Comparison of ENCODE assay signal across 8 cellular contexts in genomic region chr21:46322351-46323226, GRCh38. TPM values are rescaled to one million over a fixed set of nuclear protein-coding genes. Genes with fewer than 3 reads are reported as not detected.
DNase-seq lines count a peak whose midpoint lies in the region; ATAC-seq and TF ChIP-seq lines count a peak whose summit lies in the region.

No MANE protein-coding gene starts in this region.

- H3K4me1 Mint-ChIP-seq in CD4-positive, alpha-beta T cell (ENCODE audit: low read depth), result peaks cover 39% of the 10 kb centered on the region
- H3K4me1 Mint-ChIP-seq in activated T-helper 1 cell treated with anti-CD3 and anti-CD28 coated beads, Interleukin-12 subunit alpha, Interleukin-12 subunit beta, Interleukin-2, Interleukin-4 antibody, amounts not matched to agents 30 ng/mL and 10 ng/mL and 1 ng/mL, durations not matched to agents 14 hours and 24 hours and 36 hours (ENCODE audit: low read depth), result peaks cover 43% of the 10 kb centered on the region

- peak overlapping the region; percentile 100 for H3K4me3 ChIP-seq in HUES64 (ENCODE audit: low read length)
- peak overlapping the region; percentile 92 for H3K4me3 ChIP-seq in iPS-11a (ENCODE audit: low read depth, low read length)

- H3K4me1 ChIP-seq in HUES64 (ENCODE audit: insufficient read depth, low read length), result peaks cover 22% of the 10 kb centered on the region

- H3K4me3 Mint-ChIP-seq in CD4-positive, alpha-beta T cell, result peak overlapping the region; percentile 96
- peak overlapping the region; percentile 93 for H3K4me3 Mint-ChIP-seq in activated T-helper 1 cell treated with anti-CD3 and anti-CD28 coated beads, Interleukin-12 subunit alpha, Interleukin-12 subunit beta, Interleukin-2, Interleukin-4 antibody, amounts not matched to agents 30 ng/mL and 10 ng/mL and 1 ng/mL, durations not matched to agents 14 hours and 24 hours and 36 hours

- intact Hi-C loops in CD4-positive, alpha-beta T cell (cut with DNase I, micrococcal nuclease), result loop anchor here (1.0 to 10.0 kb wide), 8 partner anchors 35 to 1038 kb away; partner anchors contain the start of genes YBEY (in 2 of the 2), DIP2A (in 1 of the 2), MCM3AP (in 1 of the 2) and PCBP3 (in 1 of the 2)
- intact Hi-C loops in activated T-helper 1 cell treated with anti-CD3 and anti-CD28 coated beads, Interleukin-12 subunit alpha, Interleukin-12 subunit beta, Interleukin-2, Interleukin-4 antibody, amounts not matched to agents 30 ng/mL and 10 ng/mL and 1 ng/mL, durations not matched to agents 14 hours and 24 hours and 36 hours (cut with micrococcal nuclease), result loop anchor here (2.0 to 10.0 kb wide), 2 partner anchors 46 to 348 kb away; no protein-coding TSS in a partner anchor

- peak overlapping the region; percentile 96 for H3K9ac ChIP-seq in HUES64 (ENCODE audit: low read depth, low read length)

- H3K27ac Mint-ChIP-seq in CD4-positive, alpha-beta T cell, result peak overlapping the region; percentile 99
- peak overlapping the region; percentile 95 for H3K27ac Mint-ChIP-seq in activated T-helper 1 cell treated with anti-CD3 and anti-CD28 coated beads, Interleukin-12 subunit alpha, Interleukin-12 subunit beta, Interleukin-2, Interleukin-4 antibody, amounts not matched to agents 30 ng/mL and 10 ng/mL and 1 ng/mL, durations not matched to agents 14 hours and 24 hours and 36 hours

- H3K36me3 Mint-ChIP-seq in CD4-positive, alpha-beta T cell (ENCODE audit: low read depth), result peaks cover 26% of the 10 kb centered on the region
- H3K36me3 Mint-ChIP-seq in activated T-helper 1 cell treated with anti-CD3 and anti-CD28 coated beads, Interleukin-12 subunit alpha, Interleukin-12 subunit beta, Interleukin-2, Interleukin-4 antibody, amounts not matched to agents 30 ng/mL and 10 ng/mL and 1 ng/mL, durations not matched to agents 14 hours and 24 hours and 36 hours (ENCODE audit: low read depth), result peaks cover 19% of the 10 kb centered on the region

- 5% methylated on average over 50 of the region's 50 CpGs for WGBS in HUES64

- H3K27me3 ChIP-seq in CD4-positive, alpha-beta T cell (ENCODE audit: control insufficient read depth, insufficient read depth, low read length), result no peaks in the 10 kb centered on the region
- no peaks in the 10 kb centered on the region for H3K27me3 ChIP-seq in HUES64 (ENCODE audit: insufficient read depth, low read length)

- no peak for TF ChIP-seq CTCF in CD4-positive, alpha-beta T cell (IDR thresholded peaks at IDR 0.05)

- POLR2A ChIA-PET in CD4-positive, alpha-beta T cell (lab: Charles Lee), result interaction anchor here (0.9 kb wide), 1 partner anchor 313 kb away, joined by 3 read pairs; the partner anchor contains the start of gene PRMT2

- H3K27ac ChIP-seq in CD4-positive, alpha-beta T cell (ENCODE audit: low read depth, low read length), result no peak overlapping the region
- H3K27ac ChIP-seq in HUES64 (ENCODE audit: low read depth, low read length), result peak overlapping the region; percentile 96

- no peaks in the 10 kb centered on the region for H3K27me3 Mint-ChIP-seq in CD4-positive, alpha-beta T cell
- H3K27me3 Mint-ChIP-seq in activated T-helper 1 cell treated with anti-CD3 and anti-CD28 coated beads, Interleukin-12 subunit alpha, Interleukin-12 subunit beta, Interleukin-2, Interleukin-4 antibody, amounts not matched to agents 30 ng/mL and 10 ng/mL and 1 ng/mL, durations not matched to agents 14 hours and 24 hours and 36 hours (ENCODE audit: insufficient read depth), result no peaks in the 10 kb centered on the region

- H3K36me3 ChIP-seq in HUES64 (ENCODE audit: insufficient read depth, low read length), result peaks cover 23% of the 10 kb centered on the region

- CTCF ChIA-PET in CD4-positive, alpha-beta T cell (lab: Charles Lee), result interaction anchor here (1.0 kb wide), 1 partner anchor 179 kb away, joined by 3 read pairs; no protein-coding TSS in a partner anchor

- no peaks in the 10 kb centered on the region for H3K9me3 Mint-ChIP-seq in CD4-positive, alpha-beta T cell
- H3K9me3 Mint-ChIP-seq in activated T-helper 1 cell treated with anti-CD3 and anti-CD28 coated beads, Interleukin-12 subunit alpha, Interleukin-12 subunit beta, Interleukin-2, Interleukin-4 antibody, amounts not matched to agents 30 ng/mL and 10 ng/mL and 1 ng/mL, durations not matched to agents 14 hours and 24 hours and 36 hours, result no peaks in the 10 kb centered on the region

- no peak for DNase-seq in CD4-positive, alpha-beta T cell
- DNase-seq in activated T-helper 1 cell treated with anti-CD3 and anti-CD28 coated beads, Interleukin-12 subunit alpha, Interleukin-12 subunit beta, Interleukin-2, Interleukin-4 antibody, amounts not matched to agents 30 ng/mL and 10 ng/mL and 1 ng/mL, durations not matched to agents 14 hours and 24 hours and 36 hours (ENCODE audit: low spot score), result no peak
- DNase-seq in stimulated activated CD4-positive, alpha-beta T cell treated with anti-CD3 and anti-CD28 coated beads, Interleukin-1b, Interleukin-23, amount 100 ng/mL, for 48 hours, result peak; percentile 27
- DNase-seq in NCI-H526 treated with DMSO at 0.1 percent for 48 hours (lab: John Stamatoyannopoulos, UW) (no peak), cerebellar cortex (ENCODE audit: low spot score) (no peak)
- no peak for DNase-seq in activated CD4-positive, CD25-positive, alpha-beta regulatory T cell treated with anti-CD3 and anti-CD28 coated beads, Interleukin-2, amount 50 U/mL, for 72 hours

- H3K9me3 ChIP-seq in CD4-positive, alpha-beta T cell (ENCODE audit: control insufficient read depth, low read length), result no peaks in the 10 kb centered on the region
- no peaks in the 10 kb centered on the region for H3K9me3 ChIP-seq in HUES64 (ENCODE audit: insufficient read depth, low read depth, low read length)

- no peak for ATAC-seq in CD4-positive, alpha-beta T cell (ENCODE audit: poor library complexity)

RNA-seq across cellular contexts. Expression of gene C21orf58, which starts 1.1 kb away (rescaled TPM):
- total RNA-seq in CD4-positive, alpha-beta T cell, result 1 to 10 TPM; 2.0 to 2.8 TPM
- 8.8 TPM for polyA plus RNA-seq in HUES64 (2013, experiment 1 of 2)
- 11.2 TPM for polyA plus RNA-seq in HUES64 (2013, experiment 2 of 2)
- 26.7 and 26.9 TPM in 2 replicates for total RNA-seq in activated T-helper 1 cell treated with anti-CD3 and anti-CD28 coated beads, Interleukin-12 subunit alpha, Interleukin-12 subunit beta, Interleukin-2, Interleukin-4 antibody, amounts not matched to agents 30 ng/mL and 10 ng/mL and 1 ng/mL, durations not matched to agents 14 hours and 24 hours and 36 hours

RNA-seq across cellular contexts. Expression of gene PCNT, which starts 1.4 kb away (rescaled TPM):
- 10 to 100 TPM; 54.4 to 55.5 TPM for total RNA-seq in CD4-positive, alpha-beta T cell
- polyA plus RNA-seq in HUES64 (2013, experiment 1 of 2), result 19.5 TPM
- 17.4 TPM for polyA plus RNA-seq in HUES64 (2013, experiment 2 of 2)
- total RNA-seq in activated T-helper 1 cell treated with anti-CD3 and anti-CD28 coated beads, Interleukin-12 subunit alpha, Interleukin-12 subunit beta, Interleukin-2, Interleukin-4 antibody, amounts not matched to agents 30 ng/mL and 10 ng/mL and 1 ng/mL, durations not matched to agents 14 hours and 24 hours and 36 hours, result 58.4 and 59.7 TPM in 2 replicates

RNA-seq across cellular contexts. Expression of gene YBEY, which starts 36.4 kb away (rescaled TPM):
- 10 to 100 TPM; 10.6 to 14.8 TPM for total RNA-seq in CD4-positive, alpha-beta T cell
- 32.6 TPM for polyA plus RNA-seq in HUES64 (2013, experiment 1 of 2)
- polyA plus RNA-seq in HUES64 (2013, experiment 2 of 2), result 33.0 TPM
- 16.7 and 17.6 TPM in 2 replicates for total RNA-seq in activated T-helper 1 cell treated with anti-CD3 and anti-CD28 coated beads, Interleukin-12 subunit alpha, Interleukin-12 subunit beta, Interleukin-2, Interleukin-4 antibody, amounts not matched to agents 30 ng/mL and 10 ng/mL and 1 ng/mL, durations not matched to agents 14 hours and 24 hours and 36 hours

RNA-seq across cellular contexts. Expression of gene MCM3AP, which starts 37.2 kb away (rescaled TPM):
- total RNA-seq in CD4-positive, alpha-beta T cell, result 10 to 100 TPM; 94.3 to 96.5 TPM
- 73.6 TPM for polyA plus RNA-seq in HUES64 (2013, experiment 1 of 2)
- polyA plus RNA-seq in HUES64 (2013, experiment 2 of 2), result 62.8 TPM
- 131 and 137 TPM in 2 replicates for total RNA-seq in activated T-helper 1 cell treated with anti-CD3 and anti-CD28 coated beads, Interleukin-12 subunit alpha, Interleukin-12 subunit beta, Interleukin-2, Interleukin-4 antibody, amounts not matched to agents 30 ng/mL and 10 ng/mL and 1 ng/mL, durations not matched to agents 14 hours and 24 hours and 36 hours
